1 cellular context compared by ENCODE assay signal in genomic region chr20:4451487-4451886, GRCh38.
TF ChIP-seq lines count a peak whose summit lies in the region.

No MANE protein-coding gene starts in this region.

TF ChIP-seq in GM23338, 12 proteins besides CTCF, POLR2A, EP300 and RAD21:
- no peak for TF ChIP-seq REST (IDR thresholded peaks at IDR 0.05; ENCODE audit: unreplicated experiment)
- TF ChIP-seq ZNF114 (CRISPR knock-in tag; IDR thresholded peaks at IDR 0.05), result no peak
- no peak for TF ChIP-seq CREB1 (CRISPR knock-in tag; IDR thresholded peaks at IDR 0.05; ENCODE audit: low read depth)
- no peak for TF ChIP-seq JUNB (IDR thresholded peaks at IDR 0.05; ENCODE audit: unreplicated experiment)
- no peak for TF ChIP-seq ZNF462 (CRISPR knock-in tag; IDR thresholded peaks at IDR 0.05)
- no peak for TF ChIP-seq ETS1 (IDR thresholded peaks at IDR 0.05)
- no peak for TF ChIP-seq EZH2phosphoT487 (IDR thresholded peaks at IDR 0.05; ENCODE audit: unreplicated experiment)
- no peak for TF ChIP-seq EZH2 (IDR thresholded peaks at IDR 0.05; ENCODE audit: low read depth, unreplicated experiment)
- TF ChIP-seq ZNF331 (CRISPR knock-in tag; IDR thresholded peaks at IDR 0.05; ENCODE audit: low read depth), result no peak
- no peak for TF ChIP-seq STAT1 (IDR thresholded peaks at IDR 0.05; ENCODE audit: unreplicated experiment)
- no peak for TF ChIP-seq POLR2AphosphoS5 (IDR thresholded peaks at IDR 0.05; ENCODE audit: low read depth)
- no peak for TF ChIP-seq NANOG (IDR thresholded peaks at IDR 0.05; ENCODE audit: borderline replicate concordance)
